Comparison of ENCODE assay signal across 11 cellular contexts in the genomic region with DNA sequence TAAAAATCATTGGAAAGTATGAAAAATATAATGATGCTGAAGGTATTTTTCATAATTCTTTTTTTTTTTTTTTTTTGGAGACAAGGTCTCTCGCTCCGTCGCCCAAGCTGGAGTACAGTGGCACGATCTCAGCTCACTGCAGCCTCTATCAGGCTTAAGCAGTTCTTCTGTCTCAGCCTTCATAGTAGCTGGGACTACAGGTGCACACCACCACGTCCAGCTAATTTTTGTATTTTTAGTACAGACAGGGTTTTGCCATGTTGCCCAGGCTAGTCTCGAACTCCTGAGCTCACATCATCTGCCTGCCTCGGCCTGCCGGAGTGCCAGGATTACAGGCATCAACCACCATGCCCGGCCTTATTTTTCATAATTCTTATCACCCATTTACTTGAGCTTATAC. TPM values are rescaled to one million over a fixed set of nuclear protein-coding genes. Genes with fewer than 3 reads are reported as not detected.
DNase-seq lines count a peak whose midpoint lies in the region; ATAC-seq, FAIRE-seq and TF ChIP-seq lines count a peak whose summit lies in the region.
"Had no signal": no experiment of that assay in that cellular context is flagged by ENCODE, and none has a peak within 500 bp of the region (broad histone marks: within the 10 kb centered on the region; RNA-seq: fewer than 3 reads in every experiment).

No MANE protein-coding gene starts in this region.

- H3K27ac Mint-ChIP-seq in activated CD4-positive, alpha-beta T cell treated with anti-CD3 and anti-CD28 coated beads, Interleukin-2, amount 10 ng/mL, durations not matched to agents 24 days and 14 days = peak overlapping the region; percentile 99
- peak overlapping the region; percentile 99 for H3K27ac Mint-ChIP-seq in activated CD4-positive, alpha-beta memory T cell treated with anti-CD3 and anti-CD28 coated beads, Interleukin-2, amount 10 ng/mL, durations not matched to agents 7 days and 5 days

- H3K36me3 ChIP-seq in left lung (peaks cover 0 to 8% of the 10 kb centered on the region in 2 donors), stomach smooth muscle (ENCODE audit: control insufficient read depth in 2 of 2, insufficient read depth in 2 of 2, low read length in 2 of 2) (no peaks in the 10 kb centered on the region), kidney (ENCODE audit: control insufficient read depth in 1 of 2, insufficient read depth in 2 of 2, low read length in 2 of 2) (no peaks in the 10 kb centered on the region)

- H3K9ac ChIP-seq in stomach smooth muscle (ENCODE audit: low read length in 2 of 2) (no peak overlapping the region), kidney (ENCODE audit: low read length in 2 of 2) (no peak overlapping the region)

- FAIRE-seq in kidney (lab: Jason Lieb, UNC) = no peak
- FAIRE-seq: A549 had no signal

- peaks cover 26 to 100% of the 10 kb centered on the region in 2 donors for H3K4me1 ChIP-seq in left lung
- peaks cover 13% of the 10 kb centered on the region for H3K4me1 ChIP-seq in stomach smooth muscle (ENCODE audit: control insufficient read depth, insufficient read depth, low read length)
- H3K4me1 ChIP-seq in kidney (ENCODE audit: control insufficient read depth in 1 of 2, insufficient read depth in 1 of 2, low read depth in 1 of 2, low read length in 2 of 2) = peaks cover 4 to 5% of the 10 kb centered on the region in 2 donors

- POLR2A ChIA-PET in activated CD4-positive, alpha-beta memory T cell treated with anti-CD3 and anti-CD28 coated beads, Interleukin-2, amount 10 ng/mL, durations not matched to agents 7 days and 5 days (lab: Charles Lee) = interaction anchor here (0.9 to 28.4 kb wide), 9 partner anchors 5 to 346 kb away, joined by 3 to 997 read pairs (median 11); a partner anchor contains a TSS

- ATAC-seq in left lung = no peak
- ATAC-seq: A549 had no signal

- peak; percentile 67 for DNase-seq in activated CD4-positive, alpha-beta T cell treated with anti-CD3 and anti-CD28 coated beads, Interleukin-2, amount 10 ng/mL, durations not matched to agents 24 days and 14 days
- no peak for DNase-seq in activated CD4-positive, alpha-beta T cell treated with anti-CD3 and anti-CD28 coated beads, Interleukin-2, amount 50 U/mL, for 4 hours
- DNase-seq in activated CD4-positive, alpha-beta memory T cell treated with anti-CD3 and anti-CD28 coated beads, Interleukin-2, amount 10 ng/mL, durations not matched to agents 7 days and 5 days = no peak
- no peak for DNase-seq in left lung
- no peak for DNase-seq in NCI-H1048 (lab: John Stamatoyannopoulos, UW)
- DNase-seq in kidney = no peak
- no peak for DNase-seq in OCI-M1 (lab: John Stamatoyannopoulos, UW)
- DNase-seq: NCI-H2081, nucleus accumbens had no signal

- intact Hi-C loops in activated CD4-positive, alpha-beta T cell treated with anti-CD3 and anti-CD28 coated beads, Interleukin-2, amount 10 ng/mL, durations not matched to agents 24 days and 14 days (cut with micrococcal nuclease) = loop anchor here (1.0 to 5.0 kb wide), 3 partner anchors 8 to 344 kb away; a partner anchor contains a TSS
- intact Hi-C loops in left lung (cut with DNase I) = no loop called here
- intact Hi-C loops in kidney (cut with DNase I) = no loop called here

- H3K4me1 Mint-ChIP-seq in activated CD4-positive, alpha-beta T cell treated with anti-CD3 and anti-CD28 coated beads, Interleukin-2, amount 10 ng/mL, durations not matched to agents 24 days and 14 days = peaks cover 79% of the 10 kb centered on the region
- peaks cover 91% of the 10 kb centered on the region for H3K4me1 Mint-ChIP-seq in activated CD4-positive, alpha-beta memory T cell treated with anti-CD3 and anti-CD28 coated beads, Interleukin-2, amount 10 ng/mL, durations not matched to agents 7 days and 5 days

- H3K27me3 Mint-ChIP-seq in activated CD4-positive, alpha-beta T cell treated with anti-CD3 and anti-CD28 coated beads, Interleukin-2, amount 10 ng/mL, durations not matched to agents 24 days and 14 days = no peaks in the 10 kb centered on the region
- no peaks in the 10 kb centered on the region for H3K27me3 Mint-ChIP-seq in activated CD4-positive, alpha-beta memory T cell treated with anti-CD3 and anti-CD28 coated beads, Interleukin-2, amount 10 ng/mL, durations not matched to agents 7 days and 5 days

- CTCF ChIA-PET in activated CD4-positive, alpha-beta memory T cell treated with anti-CD3 and anti-CD28 coated beads, Interleukin-2, amount 10 ng/mL, durations not matched to agents 7 days and 5 days (lab: Charles Lee) = interaction anchor here (1.4 to 5.7 kb wide), 6 partner anchors 11 to 588 kb away, joined by 3 to 48 read pairs (median 9); a partner anchor contains a TSS

- H3K4me3 Mint-ChIP-seq in activated CD4-positive, alpha-beta T cell treated with anti-CD3 and anti-CD28 coated beads, Interleukin-2, amount 10 ng/mL, durations not matched to agents 24 days and 14 days = peak overlapping the region; percentile 88
- H3K4me3 Mint-ChIP-seq in activated CD4-positive, alpha-beta memory T cell treated with anti-CD3 and anti-CD28 coated beads, Interleukin-2, amount 10 ng/mL, durations not matched to agents 7 days and 5 days = peak overlapping the region; percentile 70

- H3K9me3 ChIP-seq in left lung (no peaks in the 10 kb centered on the region), stomach smooth muscle (ENCODE audit: control insufficient read depth in 2 of 2, low read length in 2 of 2) (no peaks in the 10 kb centered on the region), kidney (ENCODE audit: control insufficient read depth in 1 of 2, low read length in 2 of 2) (no peaks in the 10 kb centered on the region)
- H3K9me3 ChIP-seq: A549 had no signal

- H3K4me3 ChIP-seq in left lung = no peak overlapping the region
- H3K4me3 ChIP-seq in stomach smooth muscle (ENCODE audit: low read length in 2 of 2) = no peak overlapping the region
- no peak overlapping the region for H3K4me3 ChIP-seq in kidney (ENCODE audit: low read length in 2 of 2)
- H3K4me3 ChIP-seq: A549 had no signal

- no peaks in the 10 kb centered on the region for H3K9me3 Mint-ChIP-seq in activated CD4-positive, alpha-beta T cell treated with anti-CD3 and anti-CD28 coated beads, Interleukin-2, amount 10 ng/mL, durations not matched to agents 24 days and 14 days
- H3K9me3 Mint-ChIP-seq in activated CD4-positive, alpha-beta memory T cell treated with anti-CD3 and anti-CD28 coated beads, Interleukin-2, amount 10 ng/mL, durations not matched to agents 7 days and 5 days = no peaks in the 10 kb centered on the region

- TF ChIP-seq CTCF in left lung (IDR thresholded peaks at IDR 0.05) (no peak), kidney (IDR thresholded peaks at IDR 0.05; ENCODE audit: borderline replicate concordance, extremely low read depth, insufficient read depth) (no peak)

- peaks cover 51% of the 10 kb centered on the region for H3K36me3 Mint-ChIP-seq in activated CD4-positive, alpha-beta T cell treated with anti-CD3 and anti-CD28 coated beads, Interleukin-2, amount 10 ng/mL, durations not matched to agents 24 days and 14 days (ENCODE audit: low read depth)
- H3K36me3 Mint-ChIP-seq in activated CD4-positive, alpha-beta memory T cell treated with anti-CD3 and anti-CD28 coated beads, Interleukin-2, amount 10 ng/mL, durations not matched to agents 7 days and 5 days (ENCODE audit: low read depth) = peaks cover 66% of the 10 kb centered on the region

- no peaks in the 10 kb centered on the region for H3K27me3 ChIP-seq in left lung
- no peaks in the 10 kb centered on the region for H3K27me3 ChIP-seq in stomach smooth muscle (ENCODE audit: control insufficient read depth in 1 of 2, insufficient read depth in 2 of 2, low read length in 2 of 2)

- H3K27ac ChIP-seq in left lung (peak overlapping the region; percentile 83 to 95), stomach smooth muscle (ENCODE audit: low read length) (peak overlapping the region; percentile 18), kidney (ENCODE audit: low read depth in 2 of 2, low read length in 2 of 2) (peak overlapping the region in 1 of 2 donors; percentile 68)
- H3K27ac ChIP-seq: A549 had no signal

RNA-seq across cellular contexts. Expression of a gene that starts 13.3 kb away (rescaled TPM):
- 156 and 157 TPM in 2 replicates for total RNA-seq in activated CD4-positive, alpha-beta T cell treated with anti-CD3 and anti-CD28 coated beads, Interleukin-2, amount 10 ng/mL, durations not matched to agents 24 days and 14 days
- 100 to 1,000 TPM; 172 to 173 TPM for total RNA-seq in activated CD4-positive, alpha-beta memory T cell treated with anti-CD3 and anti-CD28 coated beads, Interleukin-2, amount 10 ng/mL, durations not matched to agents 7 days and 5 days
- total RNA-seq in left lung (10 to 100 TPM; 39.8 to 77.3 TPM), kidney (61.3 TPM)
- 17.9 TPM for polyA plus RNA-seq in kidney (ENCODE audit: insufficient read depth, low read depth, low replicate concordance)
